Comparison of ENCODE assay signal across 18 cellular contexts in the genomic region with DNA sequence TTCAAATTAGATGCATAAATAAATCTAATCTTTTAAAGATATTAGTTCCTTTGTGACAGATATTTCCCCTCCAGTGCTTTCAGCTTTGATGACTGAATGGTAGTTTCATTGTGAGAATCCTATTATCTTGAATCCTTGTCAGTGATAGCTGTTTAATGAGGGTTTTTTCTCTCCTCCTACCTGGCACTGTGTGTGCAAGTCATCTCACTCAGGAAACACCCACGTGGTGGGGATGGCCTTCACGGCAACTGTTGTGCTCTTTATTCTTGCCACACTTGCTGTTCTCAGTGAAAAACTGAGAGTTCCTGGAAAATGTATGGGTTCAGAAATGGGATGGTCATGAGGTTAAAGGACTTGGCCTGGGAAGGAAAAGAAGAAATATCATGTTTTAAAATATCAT.
A peak's percentile ranks its signal among the peaks of the same experiment; 100 is the strongest.
DNase-seq lines count a peak whose midpoint lies in the region; ATAC-seq and TF ChIP-seq lines count a peak whose summit lies in the region.
"Had no signal": no experiment of that assay in that cellular context is flagged by ENCODE, and none has a peak within 500 bp of the region (broad histone marks: within the 10 kb centered on the region; RNA-seq: fewer than 3 reads in every experiment).

No MANE protein-coding gene starts in this region.

- H3K4me1 Mint-ChIP-seq in activated CD8-positive, alpha-beta T cell treated with anti-CD3 and anti-CD28 coated beads for 36 hours (ENCODE audit: low read depth), result peaks cover 30% of the 10 kb centered on the region
- H3K4me1 Mint-ChIP-seq in activated CD8-positive, alpha-beta T cell treated with anti-CD3 and anti-CD28 coated beads, Interleukin-2, amount 10 ng/mL, durations not matched to agents 7 days and 5 days (ENCODE audit: low read depth), result peaks cover 15% of the 10 kb centered on the region
- peaks cover 11% of the 10 kb centered on the region for H3K4me1 Mint-ChIP-seq in activated naive CD8-positive, alpha-beta T cell (ENCODE audit: low read depth)
- peaks cover 11% of the 10 kb centered on the region for H3K4me1 Mint-ChIP-seq in stimulated activated effector memory CD8-positive, alpha-beta T cell treated with anti-CD3 and anti-CD28 coated beads, Interleukin-12 subunit alpha, Interleukin-12 subunit beta, amount 100 ng/mL, for 72 hours

- intact Hi-C loops in activated CD8-positive, alpha-beta T cell treated with anti-CD3 and anti-CD28 coated beads for 36 hours (cut with micrococcal nuclease), result no loop called here

- no peaks in the 10 kb centered on the region for H3K36me3 Mint-ChIP-seq in activated CD8-positive, alpha-beta T cell treated with anti-CD3 and anti-CD28 coated beads for 36 hours (ENCODE audit: low read depth)
- no peaks in the 10 kb centered on the region for H3K36me3 Mint-ChIP-seq in activated CD8-positive, alpha-beta T cell treated with anti-CD3 and anti-CD28 coated beads, Interleukin-2, amount 10 ng/mL, durations not matched to agents 7 days and 5 days (ENCODE audit: low read depth)
- peaks cover 4% of the 10 kb centered on the region for H3K36me3 Mint-ChIP-seq in activated naive CD8-positive, alpha-beta T cell
- H3K36me3 Mint-ChIP-seq in stimulated activated effector memory CD8-positive, alpha-beta T cell treated with anti-CD3 and anti-CD28 coated beads, Interleukin-12 subunit alpha, Interleukin-12 subunit beta, amount 100 ng/mL, for 72 hours, result no peaks in the 10 kb centered on the region

- no peak for TF ChIP-seq CTCF in activated CD8-positive, alpha-beta T cell treated with anti-CD3 and anti-CD28 coated beads for 36 hours (IDR thresholded peaks at IDR 0.05)

- no peak overlapping the region for H3K4me3 Mint-ChIP-seq in activated CD8-positive, alpha-beta T cell treated with anti-CD3 and anti-CD28 coated beads for 36 hours
- no peak overlapping the region for H3K4me3 Mint-ChIP-seq in activated CD8-positive, alpha-beta T cell treated with anti-CD3 and anti-CD28 coated beads, Interleukin-2, amount 10 ng/mL, durations not matched to agents 7 days and 5 days
- H3K4me3 Mint-ChIP-seq in activated naive CD8-positive, alpha-beta T cell, result no peak overlapping the region
- H3K4me3 Mint-ChIP-seq in stimulated activated effector memory CD8-positive, alpha-beta T cell treated with anti-CD3 and anti-CD28 coated beads, Interleukin-12 subunit alpha, Interleukin-12 subunit beta, amount 100 ng/mL, for 72 hours, result no peak overlapping the region

- H3K27ac Mint-ChIP-seq in activated CD8-positive, alpha-beta T cell treated with anti-CD3 and anti-CD28 coated beads for 36 hours, result peak overlapping the region; percentile 13
- H3K27ac Mint-ChIP-seq in activated CD8-positive, alpha-beta T cell treated with anti-CD3 and anti-CD28 coated beads, Interleukin-2, amount 10 ng/mL, durations not matched to agents 7 days and 5 days, result no peak overlapping the region
- H3K27ac Mint-ChIP-seq in activated naive CD8-positive, alpha-beta T cell, result peak overlapping the region; percentile 3
- H3K27ac Mint-ChIP-seq in stimulated activated effector memory CD8-positive, alpha-beta T cell treated with anti-CD3 and anti-CD28 coated beads, Interleukin-12 subunit alpha, Interleukin-12 subunit beta, amount 100 ng/mL, for 72 hours, result no peak overlapping the region

- POLR2A ChIA-PET in activated CD8-positive, alpha-beta T cell treated with anti-CD3 and anti-CD28 coated beads for 36 hours (lab: Charles Lee), result interaction anchor here (0.7 kb wide), 1 partner anchor 130 kb away, joined by 3 read pairs; a partner anchor contains a TSS
- POLR2A ChIA-PET in activated CD8-positive, alpha-beta T cell treated with anti-CD3 and anti-CD28 coated beads, Interleukin-2, amount 10 ng/mL, durations not matched to agents 7 days and 5 days (lab: Charles Lee), result no interaction called here

- ATAC-seq in activated CD8-positive, alpha-beta T cell treated with anti-CD3 and anti-CD28 coated beads for 36 hours, result peak; percentile 86
- no peak for ATAC-seq in activated CD8-positive, alpha-beta T cell treated with anti-CD3 and anti-CD28 coated beads, Interleukin-2, amount 10 ng/mL, durations not matched to agents 7 days and 5 days
- ATAC-seq in stimulated activated effector memory CD8-positive, alpha-beta T cell treated with anti-CD3 and anti-CD28 coated beads, Interleukin-12 subunit alpha, Interleukin-12 subunit beta, amount 100 ng/mL, for 72 hours, result peak; percentile 84
- no peak for ATAC-seq in HG02623 (IDR thresholded peaks at IDR 0.05; ENCODE audit: unreplicated experiment)
- ATAC-seq: HepG2, PC-3 had no signal

- CTCF ChIA-PET in activated CD8-positive, alpha-beta T cell treated with anti-CD3 and anti-CD28 coated beads for 36 hours (lab: Charles Lee), result interaction anchor here (1.5 kb wide), 1 partner anchor 9 kb away, joined by 3 read pairs; no protein-coding TSS in a partner anchor
- CTCF ChIA-PET in activated CD8-positive, alpha-beta T cell treated with anti-CD3 and anti-CD28 coated beads, Interleukin-2, amount 10 ng/mL, durations not matched to agents 7 days and 5 days (lab: Charles Lee), result no interaction called here

- H3K9me3 Mint-ChIP-seq in activated CD8-positive, alpha-beta T cell treated with anti-CD3 and anti-CD28 coated beads for 36 hours, result no peaks in the 10 kb centered on the region
- H3K9me3 Mint-ChIP-seq in activated CD8-positive, alpha-beta T cell treated with anti-CD3 and anti-CD28 coated beads, Interleukin-2, amount 10 ng/mL, durations not matched to agents 7 days and 5 days (ENCODE audit: insufficient read depth), result no peaks in the 10 kb centered on the region
- no peaks in the 10 kb centered on the region for H3K9me3 Mint-ChIP-seq in activated naive CD8-positive, alpha-beta T cell (ENCODE audit: low read depth)
- no peaks in the 10 kb centered on the region for H3K9me3 Mint-ChIP-seq in stimulated activated effector memory CD8-positive, alpha-beta T cell treated with anti-CD3 and anti-CD28 coated beads, Interleukin-12 subunit alpha, Interleukin-12 subunit beta, amount 100 ng/mL, for 72 hours

- peak; percentile 72 for DNase-seq in activated CD8-positive, alpha-beta T cell treated with anti-CD3 and anti-CD28 coated beads for 36 hours
- no peak for DNase-seq in activated CD8-positive, alpha-beta T cell treated with anti-CD3 and anti-CD28 coated beads, Interleukin-2, amount 10 ng/mL, durations not matched to agents 7 days and 5 days
- DNase-seq in NCI-H82 treated with DMSO at 0.1 percent for 48 hours (lab: John Stamatoyannopoulos, UW; ENCODE audit: unreplicated experiment) (peak; percentile 12), HCEC 1CT (no peak), DMS79 (lab: John Stamatoyannopoulos, UW) (no peak)
- no peak for DNase-seq in stimulated activated effector memory CD8-positive, alpha-beta T cell treated with anti-CD3 and anti-CD28 coated beads, Interleukin-12 subunit alpha, Interleukin-12 subunit beta, amount 100 ng/mL, for 72 hours (ENCODE audit: low spot score in 2 of 2)
- DNase-seq: ACHN, H7, KBM-7, NCI-H1105 treated with DMSO at 0.1 percent for 48 hours, NCI-H1694, NCI-H510A treated with DMSO at 0.1 percent for 48 hours, NCI-H774, PC-3, SIG-M5 had no signal

- H3K27me3 Mint-ChIP-seq in activated CD8-positive, alpha-beta T cell treated with anti-CD3 and anti-CD28 coated beads for 36 hours, result no peaks in the 10 kb centered on the region
- peaks cover 3% of the 10 kb centered on the region for H3K27me3 Mint-ChIP-seq in activated CD8-positive, alpha-beta T cell treated with anti-CD3 and anti-CD28 coated beads, Interleukin-2, amount 10 ng/mL, durations not matched to agents 7 days and 5 days (ENCODE audit: low read depth)
- no peaks in the 10 kb centered on the region for H3K27me3 Mint-ChIP-seq in activated naive CD8-positive, alpha-beta T cell

Comparison
In these comparisons a context has a peak if more than half of its experiments do, and no peak if none do; other contexts are left out.
1. ATAC-seq: peak in activated CD8-positive, alpha-beta T cell treated with anti-CD3 and anti-CD28 coated beads for 36 hours (single experiment) and stimulated activated effector memory CD8-positive, alpha-beta T cell treated with anti-CD3 and anti-CD28 coated beads, Interleukin-12 subunit alpha, Interleukin-12 subunit beta, amount 100 ng/mL, for 72 hours (single experiment); none in activated CD8-positive, alpha-beta T cell treated with anti-CD3 and anti-CD28 coated beads, Interleukin-2, amount 10 ng/mL, durations not matched to agents 7 days and 5 days (single experiment) and HG02623 (single experiment).
2. DNase-seq: peak in activated CD8-positive, alpha-beta T cell treated with anti-CD3 and anti-CD28 coated beads for 36 hours (single experiment) and NCI-H82 treated with DMSO at 0.1 percent for 48 hours (single experiment); none in activated CD8-positive, alpha-beta T cell treated with anti-CD3 and anti-CD28 coated beads, Interleukin-2, amount 10 ng/mL, durations not matched to agents 7 days and 5 days (single experiment), stimulated activated effector memory CD8-positive, alpha-beta T cell treated with anti-CD3 and anti-CD28 coated beads, Interleukin-12 subunit alpha, Interleukin-12 subunit beta, amount 100 ng/mL, for 72 hours (0 of 2), HCEC 1CT (single experiment) and DMS79 (single experiment).
3. H3K27ac Mint-ChIP-seq: peak in activated CD8-positive, alpha-beta T cell treated with anti-CD3 and anti-CD28 coated beads for 36 hours (single experiment) and activated naive CD8-positive, alpha-beta T cell (single experiment); none in activated CD8-positive, alpha-beta T cell treated with anti-CD3 and anti-CD28 coated beads, Interleukin-2, amount 10 ng/mL, durations not matched to agents 7 days and 5 days (single experiment) and stimulated activated effector memory CD8-positive, alpha-beta T cell treated with anti-CD3 and anti-CD28 coated beads, Interleukin-12 subunit alpha, Interleukin-12 subunit beta, amount 100 ng/mL, for 72 hours (single experiment).